In genomic region chr11:8080069-8080670, GRCh38 we compare ENCODE assay signal across 11 cellular contexts. TPM values are rescaled to one million over a fixed set of nuclear protein-coding genes. Genes with fewer than 3 reads are reported as not detected.
DNase-seq lines count a peak whose midpoint lies in the region; ATAC-seq and TF ChIP-seq lines count a peak whose summit lies in the region.
"Had no signal": no experiment of that assay in that cellular context is flagged by ENCODE, and none has a peak within 500 bp of the region (broad histone marks: within the 10 kb centered on the region; RNA-seq: fewer than 3 reads in every experiment).

No MANE protein-coding gene starts in this region.

- H3K9me3 ChIP-seq in left ventricle myocardium inferior (replicated peaks) (no peaks in the 10 kb centered on the region), right cardiac atrium (ENCODE audit: control insufficient read depth, low read length) (no peaks in the 10 kb centered on the region)

- peaks cover 7% of the 10 kb centered on the region for H3K27me3 ChIP-seq in left ventricle myocardium inferior (ENCODE audit: low read depth)
- H3K27me3 ChIP-seq in right cardiac atrium (ENCODE audit: control insufficient read depth, insufficient read depth): no peaks in the 10 kb centered on the region

- H3K4me3 ChIP-seq in left ventricle myocardium inferior (peak overlapping the region; percentile 73), right cardiac atrium (ENCODE audit: low read length) (no peak overlapping the region)

- no peak overlapping the region for H3K27ac ChIP-seq in left ventricle myocardium inferior (replicated peaks)
- no peak overlapping the region for H3K27ac ChIP-seq in right cardiac atrium (ENCODE audit: low read length)

- peaks cover 60% of the 10 kb centered on the region for H3K27me3 Mint-ChIP-seq in central memory CD8-positive, alpha-beta T cell
- peaks cover 36 to 51% of the 10 kb centered on the region in 2 donors for H3K27me3 Mint-ChIP-seq in natural killer cell (ENCODE audit: low read depth in 2 of 2)

- no peaks in the 10 kb centered on the region for H3K36me3 Mint-ChIP-seq in central memory CD8-positive, alpha-beta T cell (ENCODE audit: insufficient read depth)
- no peaks in the 10 kb centered on the region for H3K36me3 Mint-ChIP-seq in natural killer cell

- peaks cover 44% of the 10 kb centered on the region for H3K4me1 ChIP-seq in left ventricle myocardium inferior
- H3K4me1 ChIP-seq in right cardiac atrium (ENCODE audit: control insufficient read depth, insufficient read depth, low read length): peaks cover 11% of the 10 kb centered on the region

- TF ChIP-seq CTCF in left ventricle myocardium inferior (IDR thresholded peaks at IDR 0.05; ENCODE audit: borderline replicate concordance) (no peak), natural killer cell (IDR thresholded peaks at IDR 0.05) (no peak)

- ATAC-seq in right cardiac atrium (no peak), natural killer cell (no peak), GM18861 (IDR thresholded peaks at IDR 0.05; ENCODE audit: unreplicated experiment) (no peak)
- ATAC-seq in central memory CD8-positive, alpha-beta T cell (replicated peaks; ENCODE audit: extremely low read depth, poor library complexity, severe bottlenecking): no peak

- DNase-seq in left ventricle myocardium inferior: no peak
- no peak for DNase-seq in right cardiac atrium
- no peak for DNase-seq in central memory CD8-positive, alpha-beta T cell (ENCODE audit: low spot score in 2 of 2)
- no peak for DNase-seq in natural killer cell
- DNase-seq in stimulated activated CD4-positive, alpha-beta T cell treated with anti-CD3 and anti-CD28 coated beads, Interleukin-4, amount 100 ng/mL, for 24 hours: no peak
- DNase-seq in AG20443 (ENCODE audit: low spot score): no peak
- DNase-seq in NCI-H2081 treated with DMSO at 0.1 percent for 48 hours (lab: John Stamatoyannopoulos, UW): no peak
- DNase-seq: activated naive CD4-positive, alpha-beta T cell; NCI-H1092; stimulated activated CD4-positive, alpha-beta T cell treated with anti-CD3 and anti-CD28 coated beads, Interleukin-1b, Interleukin-23, amount 100 ng/mL, for 48 hours had no signal

- no peaks in the 10 kb centered on the region for H3K36me3 ChIP-seq in left ventricle myocardium inferior

- H3K27ac Mint-ChIP-seq in central memory CD8-positive, alpha-beta T cell (ENCODE audit: low read depth): no peak overlapping the region
- no peak overlapping the region for H3K27ac Mint-ChIP-seq in natural killer cell

- H3K4me3 Mint-ChIP-seq in central memory CD8-positive, alpha-beta T cell: peak overlapping the region; percentile 60
- peak overlapping the region; percentile 56 for H3K4me3 Mint-ChIP-seq in natural killer cell

- no peaks in the 10 kb centered on the region for H3K4me1 Mint-ChIP-seq in central memory CD8-positive, alpha-beta T cell
- no peaks in the 10 kb centered on the region for H3K4me1 Mint-ChIP-seq in natural killer cell

- 84% methylated on average over 24 of the region's 24 CpGs for WGBS in right cardiac atrium

- intact Hi-C loops in left ventricle myocardium inferior (cut with micrococcal nuclease) (no loop called here), right cardiac atrium (cut with DNase I) (loop anchor here in 1 of 4 donors (5.0 kb wide), 1 partner anchor 63 kb away; no protein-coding TSS in a partner anchor), natural killer cell (cut with micrococcal nuclease) (no loop called here)

- no peaks in the 10 kb centered on the region for H3K9me3 Mint-ChIP-seq in central memory CD8-positive, alpha-beta T cell
- no peaks in the 10 kb centered on the region for H3K9me3 Mint-ChIP-seq in natural killer cell

RNA-seq across cellular contexts. Expression of gene TUB, which starts 0.8 kb away (rescaled TPM):
- 22.8 TPM for total RNA-seq in left ventricle myocardium inferior
- total RNA-seq in right cardiac atrium: 10 to 100 TPM; 24.8 to 31.2 (median 28.0) TPM
- 10.0 TPM for polyA plus RNA-seq in right cardiac atrium
- not detected for total RNA-seq in natural killer cell

Comparison
In these comparisons a context has a peak if more than half of its experiments do, and no peak if none do; other contexts are left out.
1. RNA of gene TUB, which starts 0.8 kb away (total RNA-seq): 24.8 to 31.2 TPM in right cardiac atrium and 22.8 TPM in left ventricle myocardium inferior (single experiment); not detected in natural killer cell; every median in the first group is over 10 times any median in the second.